8 cellular contexts compared by ENCODE assay signal in genomic region chr21:38913120-38913975, GRCh38.
DNase-seq lines count a peak whose midpoint lies in the region; ATAC-seq and TF ChIP-seq lines count a peak whose summit lies in the region.

No MANE protein-coding gene starts in this region.

- DNase-seq in CD1c-positive myeloid dendritic cell (ENCODE audit: extremely low spot score) (peak; percentile 69), NCI-H128 (lab: John Stamatoyannopoulos, UW; ENCODE audit: unreplicated experiment) (peak; percentile 17), MCF 10A (ENCODE audit: unreplicated experiment) (peak; percentile 92), islet precursor cell (peak; percentile 86), HFFc6 (no peak)
- peak; percentile 13 for DNase-seq in stimulated activated naive CD8-positive, alpha-beta T cell treated with anti-CD3 and anti-CD28 coated beads, Interleukin-15, Interleukin-2, amounts not matched to agents 100 U/mL and 50 U/mL, for 24 hours
- DNase-seq in activated CD4-positive, alpha-beta T cell treated with anti-CD3 and anti-CD28 coated beads, Interleukin-2, amount 10 ng/mL, durations not matched to agents 24 days and 14 days, result no peak

- TF ChIP-seq CTCF in MCF 10A (IDR thresholded peaks at IDR 0.05; ENCODE audit: unreplicated experiment) (no peak), HFFc6 (IDR thresholded peaks at IDR 0.05) (no peak)

- POLR2A ChIA-PET in MCF 10A (lab: Yijun Ruan, JAX), result interaction anchor here (0.6 to 12.7 kb wide), 15 partner anchors 9 to 270 kb away, joined by 3 to 188 read pairs (median 3); partner anchors contain the start of genes ETS2 and PSMG1

- no peaks in the 10 kb centered on the region for H3K27me3 Mint-ChIP-seq in MCF 10A (ENCODE audit: insufficient read depth, unreplicated experiment)
- peaks cover 7% of the 10 kb centered on the region; the same call in 1 of the 2 replicates for H3K27me3 Mint-ChIP-seq in HFFc6 (ENCODE audit: insufficient read depth)
- H3K27me3 Mint-ChIP-seq in activated CD4-positive, alpha-beta T cell treated with anti-CD3 and anti-CD28 coated beads, Interleukin-2, amount 10 ng/mL, durations not matched to agents 24 days and 14 days, result peaks cover 11% of the 10 kb centered on the region

- intact Hi-C loops in MCF 10A (cut with micrococcal nuclease), result loop anchor here (2.0 to 10.0 kb wide), 4 partner anchors 45 to 131 kb away; partner anchors contain the start of gene ETS2
- intact Hi-C loops in activated CD4-positive, alpha-beta T cell treated with anti-CD3 and anti-CD28 coated beads, Interleukin-2, amount 10 ng/mL, durations not matched to agents 24 days and 14 days (cut with micrococcal nuclease), result loop anchor here (10.0 kb wide), 2 partner anchors 179 to 211 kb away; no protein-coding TSS in a partner anchor

- no peak overlapping the region for H3K4me3 Mint-ChIP-seq in MCF 10A (ENCODE audit: unreplicated experiment)
- no peak overlapping the region for H3K4me3 Mint-ChIP-seq in HFFc6
- no peak overlapping the region for H3K4me3 Mint-ChIP-seq in activated CD4-positive, alpha-beta T cell treated with anti-CD3 and anti-CD28 coated beads, Interleukin-2, amount 10 ng/mL, durations not matched to agents 24 days and 14 days

- ATAC-seq in stimulated activated naive CD8-positive, alpha-beta T cell treated with anti-CD3 and anti-CD28 coated beads, Interleukin-15, Interleukin-2, amounts not matched to agents 100 U/mL and 50 U/mL, for 24 hours, result no peak
- ATAC-seq in GM19035 (IDR thresholded peaks at IDR 0.05; ENCODE audit: unreplicated experiment), result no peak

- H3K9me3 Mint-ChIP-seq in MCF 10A (ENCODE audit: unreplicated experiment) (no peaks in the 10 kb centered on the region), HFFc6 (no peaks in the 10 kb centered on the region)
- H3K9me3 Mint-ChIP-seq in activated CD4-positive, alpha-beta T cell treated with anti-CD3 and anti-CD28 coated beads, Interleukin-2, amount 10 ng/mL, durations not matched to agents 24 days and 14 days, result no peaks in the 10 kb centered on the region

- H3K4me1 Mint-ChIP-seq in MCF 10A (ENCODE audit: insufficient read depth, unreplicated experiment) (peaks cover 8% of the 10 kb centered on the region), HFFc6 (ENCODE audit: low read depth) (0 out of 2 replicates have a peak, but pooled peaks cover 5% of the 10 kb centered on the region)
- peaks cover 4% of the 10 kb centered on the region for H3K4me1 Mint-ChIP-seq in activated CD4-positive, alpha-beta T cell treated with anti-CD3 and anti-CD28 coated beads, Interleukin-2, amount 10 ng/mL, durations not matched to agents 24 days and 14 days

- H3K27ac Mint-ChIP-seq in MCF 10A (ENCODE audit: low read depth, unreplicated experiment) (no peak overlapping the region), HFFc6 (no peak overlapping the region)
- no peak overlapping the region for H3K27ac Mint-ChIP-seq in activated CD4-positive, alpha-beta T cell treated with anti-CD3 and anti-CD28 coated beads, Interleukin-2, amount 10 ng/mL, durations not matched to agents 24 days and 14 days

- BruUV-seq in MCF 10A (replicated peaks; lab: Mats Ljungman, UMichigan), result TSS peak; percentile 16

- H3K36me3 Mint-ChIP-seq in MCF 10A (ENCODE audit: insufficient read depth, unreplicated experiment) (peaks cover 6% of the 10 kb centered on the region), HFFc6 (ENCODE audit: low read depth) (no peaks in the 10 kb centered on the region)
- no peaks in the 10 kb centered on the region for H3K36me3 Mint-ChIP-seq in activated CD4-positive, alpha-beta T cell treated with anti-CD3 and anti-CD28 coated beads, Interleukin-2, amount 10 ng/mL, durations not matched to agents 24 days and 14 days (ENCODE audit: low read depth)

- CTCF ChIA-PET in MCF 10A (lab: Yijun Ruan, JAX), result no interaction called here

Comparison
In these comparisons a context has a peak if more than half of its experiments do, and no peak if none do; other contexts are left out.
1. DNase-seq: peak in CD1c-positive myeloid dendritic cell (single experiment), NCI-H128 (single experiment), MCF 10A (single experiment), islet precursor cell (single experiment) and stimulated activated naive CD8-positive, alpha-beta T cell treated with anti-CD3 and anti-CD28 coated beads, Interleukin-15, Interleukin-2, amounts not matched to agents 100 U/mL and 50 U/mL, for 24 hours (single experiment); none in HFFc6 (single experiment) and activated CD4-positive, alpha-beta T cell treated with anti-CD3 and anti-CD28 coated beads, Interleukin-2, amount 10 ng/mL, durations not matched to agents 24 days and 14 days (single experiment).